ENCODE assay signal across 8 cellular contexts in the genomic region with DNA sequence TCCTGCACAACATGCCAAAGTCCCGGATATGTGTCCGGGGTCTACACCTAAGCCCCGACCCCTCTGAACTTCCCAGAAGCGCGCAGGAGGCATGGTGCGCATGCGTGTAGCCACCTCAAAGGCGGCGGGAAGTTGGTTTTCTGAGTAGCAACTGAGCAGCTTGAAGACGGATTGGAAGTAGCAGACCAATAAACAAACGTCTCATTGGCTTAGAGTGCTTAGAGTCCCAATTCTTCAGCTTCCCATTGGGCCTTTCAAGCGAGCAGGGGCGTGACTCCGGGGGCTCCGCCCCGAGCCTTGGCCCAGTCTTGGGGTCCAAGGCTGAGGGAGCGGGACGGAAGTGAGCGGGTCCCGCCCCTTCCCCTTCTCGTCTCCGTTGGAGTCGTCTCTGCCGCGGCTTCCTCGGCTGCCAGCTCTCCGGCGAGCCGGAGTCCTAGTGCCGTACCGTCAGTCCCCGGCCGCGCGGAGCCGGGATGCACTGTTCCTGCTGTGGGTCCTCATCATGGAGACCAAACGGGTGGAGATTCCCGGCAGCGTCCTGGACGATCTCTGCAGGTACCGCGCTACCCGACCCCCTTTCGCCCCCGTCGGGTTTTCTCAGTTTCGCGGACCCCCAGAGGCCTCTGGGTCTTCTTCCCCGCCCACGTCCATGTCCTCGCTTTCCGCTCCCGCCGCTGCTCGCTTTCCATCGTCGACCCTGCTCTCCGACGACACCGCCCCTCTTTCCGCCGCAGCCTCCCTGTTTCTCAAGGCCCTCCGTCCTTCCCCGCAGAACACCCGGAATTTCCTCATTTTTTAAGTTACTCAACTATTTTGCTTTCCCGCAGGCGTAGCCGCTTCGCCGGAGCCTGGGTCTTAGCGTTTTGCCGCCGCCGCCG. TPM values are rescaled to one million over a fixed set of nuclear protein-coding genes. Genes with fewer than 3 reads are reported as not detected.
DNase-seq lines count a peak whose midpoint lies in the region; ATAC-seq and TF ChIP-seq lines count a peak whose summit lies in the region.

Gene DCP2 (plus strand): TSS at position 367 of the 878 bp plus-strand sequence. CDS start 136 bp downstream, at position 503.

- peaks cover 0 to 26% (median 0%) of the 10 kb centered on the region in 3 donors for H3K36me3 Mint-ChIP-seq in CD8-positive, alpha-beta memory T cell

- no peaks in the 10 kb centered on the region for H3K27me3 ChIP-seq in CD8-positive, alpha-beta memory T cell (ENCODE audit: insufficient read depth, low read length, poor library complexity, severe bottlenecking)
- H3K27me3 ChIP-seq in lower lobe of right lung (ENCODE audit: low read depth), result no peaks in the 10 kb centered on the region

- CTCF ChIA-PET in CD8-positive, alpha-beta memory T cell (lab: Charles Lee), result interaction anchor here (0.7 to 1.8 kb wide), 10 partner anchors 9 to 535 kb away, joined by 3 to 14 read pairs (median 3); partner anchors contain the start of gene REEP5

- no peaks in the 10 kb centered on the region for H3K9me3 ChIP-seq in CD8-positive, alpha-beta memory T cell (ENCODE audit: low read length)
- no peaks in the 10 kb centered on the region for H3K9me3 ChIP-seq in lower lobe of right lung

- peak; percentile 100 for ATAC-seq in GM19468 (IDR thresholded peaks at IDR 0.05; ENCODE audit: extremely low read depth, unreplicated experiment)
- ATAC-seq in lower lobe of right lung, result peak; percentile 99

- intact Hi-C loops in lower lobe of right lung (cut with DNase I), result no loop called here

- peak within 1 kb of the TSS; percentile 93 to 99 (median 98) for H3K4me3 Mint-ChIP-seq in CD8-positive, alpha-beta memory T cell

- H3K4me1 Mint-ChIP-seq in CD8-positive, alpha-beta memory T cell, result peaks cover 43 to 57% (median 55%) of the 10 kb centered on the region in 3 donors

- peak within 1 kb of the TSS; percentile 74 for H3K4me3 ChIP-seq in CD8-positive, alpha-beta memory T cell (ENCODE audit: low read length)
- peak within 1 kb of the TSS; percentile 88 for H3K4me3 ChIP-seq in lower lobe of right lung

- DNase-seq in CD8-positive, alpha-beta memory T cell, result peak; percentile 91 to 97 (median 97)
- DNase-seq in HS-5 (ENCODE audit: low read depth) (peak; percentile 99), lower lobe of right lung (peak; percentile 96)
- DNase-seq in NK-92 treated with Interleukin-12 subunit alpha and Interleukin-12 subunit beta, amount 100 ng/mL, for 24 hours (lab: John Stamatoyannopoulos, UW), result peak; percentile 93
- DNase-seq in activated CD8-positive, alpha-beta memory T cell treated with anti-CD3 and anti-CD28 coated beads for 24 hours, result peak; percentile 95
- peak; percentile 90 for DNase-seq in effector CD4-positive, alpha-beta T cell
- peak; percentile 86 to 96 (median 88) for DNase-seq in stimulated activated CD4-positive, alpha-beta T cell treated with anti-CD3 and anti-CD28 coated beads, TNF-alpha, amount 100 ng/mL, for 24 hours (ENCODE audit: low read depth in 3 of 3)

- POLR2A ChIA-PET in CD8-positive, alpha-beta memory T cell (lab: Charles Lee), result interaction anchor here (0.7 to 2.3 kb wide), 8 partner anchors 45 to 537 kb away, joined by 3 to 21 read pairs (median 6); partner anchors contain the start of genes REEP5, SRP19 and YTHDC2

- no peak for TF ChIP-seq CTCF in lower lobe of right lung (IDR thresholded peaks at IDR 0.05)

- H3K27me3 Mint-ChIP-seq in CD8-positive, alpha-beta memory T cell, result peaks cover 0 to 2% of the 10 kb centered on the region in 2 donors

- peak within 1 kb of the TSS; percentile 84 for H3K27ac ChIP-seq in CD8-positive, alpha-beta memory T cell (ENCODE audit: low read depth, low read length)
- peak within 1 kb of the TSS; percentile 90 for H3K27ac ChIP-seq in lower lobe of right lung

- H3K9me3 Mint-ChIP-seq in CD8-positive, alpha-beta memory T cell, result no peaks in the 10 kb centered on the region

- peaks cover 48% of the 10 kb centered on the region for H3K4me1 ChIP-seq in CD8-positive, alpha-beta memory T cell (ENCODE audit: insufficient read depth, low read length)
- peaks cover 34% of the 10 kb centered on the region for H3K4me1 ChIP-seq in lower lobe of right lung

- no peaks in the 10 kb centered on the region for H3K36me3 ChIP-seq in CD8-positive, alpha-beta memory T cell (ENCODE audit: insufficient read depth, low read length)
- H3K36me3 ChIP-seq in lower lobe of right lung, result no peaks in the 10 kb centered on the region

- peak within 1 kb of the TSS; percentile 91 to 99 (median 96) for H3K27ac Mint-ChIP-seq in CD8-positive, alpha-beta memory T cell

RNA-seq across cellular contexts. Expression of gene DCP2, which starts in this region (rescaled TPM):
- 10 to 100 TPM; 54.5 to 61.5 TPM for total RNA-seq in CD8-positive, alpha-beta memory T cell
- polyA plus RNA-seq in CD8-positive, alpha-beta memory T cell, result 59.5 TPM
- 77.8 TPM for total RNA-seq in lower lobe of right lung

Comparison
In these comparisons a context has a peak if more than half of its experiments do, and no peak if none do; other contexts are left out.
1. Peak in every context shown above with its lines: DNase-seq, ATAC-seq, H3K4me3 ChIP-seq and H3K27ac ChIP-seq.